In genomic region chr6:134452901-134453300, GRCh38 we compare ENCODE assay signal across 18 cellular contexts.
DNase-seq lines count a peak whose midpoint lies in the region; ATAC-seq, FAIRE-seq and TF ChIP-seq lines count a peak whose summit lies in the region.
"Had no signal": no experiment of that assay in that cellular context is flagged by ENCODE, and none has a peak within 500 bp of the region (broad histone marks: within the 10 kb centered on the region; RNA-seq: fewer than 3 reads in every experiment).

No MANE protein-coding gene starts in this region.

- H3K9ac ChIP-seq in K562 (ENCODE audit: insufficient read depth in 1 of 2, low read depth in 2 of 2, low read length in 2 of 2) (no peak overlapping the region), keratinocyte (ENCODE audit: control insufficient read depth, extremely low read depth, insufficient read depth, low read length) (no peak overlapping the region)
- H3K9ac ChIP-seq: BLaER1 had no signal

- CTCF ChIA-PET in K562 (lab: Yijun Ruan, JAX; ENCODE audit: low intra/inter-chr PET ratio) = no interaction called here

- WGBS in K562 (ENCODE audit: insufficient coverage, low coverage, missing lambda C conversion rate) = 4% methylated on average over 3 of the region's 3 CpGs

- no peaks in the 10 kb centered on the region for H3K79me2 ChIP-seq in K562 (ENCODE audit: control insufficient read depth, insufficient read depth, low read length)
- H3K79me2 ChIP-seq in keratinocyte (ENCODE audit: control insufficient read depth, insufficient read depth, low read length) = no peaks in the 10 kb centered on the region

- TF ChIP-seq CTCF in K562 (IDR thresholded peaks at IDR 0.05 in 2 of 3, conservative IDR thresholded peaks at IDR 0.05 in 1 of 3; ENCODE audit: insufficient read depth in 2 of 3, low read depth in 1 of 3, low read length in 3 of 3) = no peak
- no peak for TF ChIP-seq CTCF in keratinocyte (optimal IDR thresholded peaks at IDR 0.05 in 1 of 3, IDR thresholded peaks at IDR 0.05 in 1 of 3, conservative IDR thresholded peaks at IDR 0.05 in 1 of 3; ENCODE audit: extremely low read depth in 1 of 3, insufficient read depth in 2 of 3, low read length in 3 of 3)

- FAIRE-seq in K562 (lab: Jason Lieb, UNC) (no peak), keratinocyte (lab: Jason Lieb, UNC) (peak; percentile 23)
- FAIRE-seq: GM12892, GM19239, H1 had no signal

- H3K4me3 ChIP-seq in K562 (no peak overlapping the region), keratinocyte (ENCODE audit: control insufficient read depth in 2 of 3, extremely low read depth in 1 of 3, insufficient read depth in 2 of 3, low read depth in 1 of 3, low read length in 3 of 3) (no peak overlapping the region)
- H3K4me3 ChIP-seq: BLaER1, HAP-1 had no signal

- BruUV-seq in K562 (replicated peaks; lab: Mats Ljungman, UMichigan) = no TSS peak

- TF ChIP-seq EP300 in K562 (IDR thresholded peaks at IDR 0.05; ENCODE audit: low read length) = no peak

- no peak for TF ChIP-seq RAD21 in K562 (CRISPR knock-in tag; conservative IDR thresholded peaks at IDR 0.05 in 1 of 2, IDR thresholded peaks at IDR 0.05 in 1 of 2)

- H3K36me3 ChIP-seq in K562 (ENCODE audit: control insufficient read depth, insufficient read depth, low read length) = no peaks in the 10 kb centered on the region
- H3K36me3 ChIP-seq in keratinocyte (ENCODE audit: control insufficient read depth in 2 of 2, extremely low read depth in 1 of 2, insufficient read depth in 2 of 2, low read length in 2 of 2) = no peaks in the 10 kb centered on the region
- H3K36me3 ChIP-seq: BLaER1, HAP-1 had no signal

- H3K9me1 ChIP-seq in K562 (ENCODE audit: control insufficient read depth, insufficient read depth, low read length) = no peaks in the 10 kb centered on the region
- H3K9me1 ChIP-seq in keratinocyte (ENCODE audit: control insufficient read depth, extremely low read depth, insufficient read depth, low read length) = no peaks in the 10 kb centered on the region

- H3K27ac ChIP-seq in K562 (ENCODE audit: extremely low read depth, low read depth, low read length) (no peak overlapping the region), keratinocyte (ENCODE audit: control insufficient read depth, insufficient read depth, low read length) (peak overlapping the region; percentile 43)
- H3K27ac ChIP-seq: BLaER1 had no signal

- peak; percentile 27 for DNase-seq in EL
- peak; percentile 29 for DNase-seq in M059J (ENCODE audit: low read depth)
- DNase-seq in K562 (ENCODE audit: extremely low read depth in 1 of 4, low spot score in 3 of 4) = no peak
- DNase-seq in keratinocyte (ENCODE audit: low read depth, low spot score) = no peak
- no peak for DNase-seq in stimulated activated CD4-positive, alpha-beta T cell treated with anti-CD3 and anti-CD28 coated beads, Interleukin-1b, Interleukin-23, amount 100 ng/mL, for 48 hours
- no peak for DNase-seq in NCI-H2227 treated with DMSO at 0.1 percent for 48 hours (lab: John Stamatoyannopoulos, UW)
- DNase-seq: AML-193; Calu3; CD4-positive, CD25-positive, alpha-beta regulatory T cell; DMS 273 treated with DMSO at 0.1 percent for 48 hours; GDM1; KBM-7 had no signal

- H3K4me1 ChIP-seq in K562 (replicated peaks in 1 of 2; ENCODE audit: control insufficient read depth in 2 of 2, insufficient read depth in 2 of 2, low read length in 2 of 2) = no peaks in the 10 kb centered on the region; a peak in 1 of 5 replicates
- peaks cover 36% of the 10 kb centered on the region for H3K4me1 ChIP-seq in keratinocyte (ENCODE audit: control insufficient read depth, extremely low read depth, insufficient read depth, low read length)
- H3K4me1 ChIP-seq: BLaER1 had no signal

- intact Hi-C loops in K562 (cut with micrococcal nuclease) = loop anchor here (10.0 kb wide), 1 partner anchor 372 kb away; no protein-coding TSS in a partner anchor

- no peaks in the 10 kb centered on the region for H3K27me3 ChIP-seq in K562 (ENCODE audit: control insufficient read depth in 2 of 2, insufficient read depth in 2 of 2, low read length in 2 of 2)
- no peaks in the 10 kb centered on the region for H3K27me3 ChIP-seq in keratinocyte (ENCODE audit: control insufficient read depth, extremely low read depth, insufficient read depth, low read length)
- H3K27me3 ChIP-seq: BLaER1 had no signal

- in situ Hi-C loops in K562 (cut with MboI) = no loop called here

- H4K20me1 ChIP-seq in K562 (replicated peaks; ENCODE audit: control insufficient read depth, insufficient read depth, low read length) (no peaks in the 10 kb centered on the region), keratinocyte (ENCODE audit: control insufficient read depth, extremely low read depth, insufficient read depth, low read length) (no peaks in the 10 kb centered on the region)
- H4K20me1 ChIP-seq: BLaER1 had no signal

- dilution Hi-C loops in keratinocyte (cut with MboI; ENCODE audit: extremely low pct_ligation_motif_present, low sequenced_read_pairs) = no loop called here

- H3K9me3 ChIP-seq in K562 (replicated peaks; ENCODE audit: control insufficient read depth, insufficient read depth, low read depth, low read length) (no peaks in the 10 kb centered on the region), keratinocyte (ENCODE audit: control insufficient read depth, low read depth, low read length) (no peaks in the 10 kb centered on the region)
- H3K9me3 ChIP-seq: HAP-1 had no signal

- POLR2A ChIA-PET in K562 (lab: Yijun Ruan, JAX) = no interaction called here

- no peak overlapping the region for H2AFZ ChIP-seq in K562 (ENCODE audit: low read depth, low read length)
- no peak overlapping the region for H2AFZ ChIP-seq in keratinocyte (ENCODE audit: control insufficient read depth, low read length)

- no peak overlapping the region for H3K4me2 ChIP-seq in K562 (ENCODE audit: insufficient read depth, low read length)
- no peak overlapping the region for H3K4me2 ChIP-seq in keratinocyte (ENCODE audit: control insufficient read depth, extremely low read depth, insufficient read depth, low read depth, low read length)
- H3K4me2 ChIP-seq: BLaER1 had no signal

- no peak for ATAC-seq in K562
- no peak for ATAC-seq in HG02678 (IDR thresholded peaks at IDR 0.05; ENCODE audit: unreplicated experiment)

- no peak for TF ChIP-seq POLR2A in K562 (conservative IDR thresholded peaks at IDR 0.05)

TF ChIP-seq in K562, 482 proteins besides CTCF, POLR2A, EP300 and RAD21:
- TF ChIP-seq, protein P1, sequence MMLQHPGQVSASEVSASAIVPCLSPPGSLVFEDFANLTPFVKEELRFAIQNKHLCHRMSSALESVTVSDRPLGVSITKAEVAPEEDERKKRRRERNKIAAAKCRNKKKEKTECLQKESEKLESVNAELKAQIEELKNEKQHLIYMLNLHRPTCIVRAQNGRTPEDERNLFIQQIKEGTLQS (IDR thresholded peaks at IDR 0.05) = peak; percentile 26; the same call in 1 of the 2 replicates
- TF ChIP-seq, protein P1 (CRISPR knock-in tag; conservative IDR thresholded peaks at IDR 0.05) = no peak
- TF ChIP-seq, protein P2, sequence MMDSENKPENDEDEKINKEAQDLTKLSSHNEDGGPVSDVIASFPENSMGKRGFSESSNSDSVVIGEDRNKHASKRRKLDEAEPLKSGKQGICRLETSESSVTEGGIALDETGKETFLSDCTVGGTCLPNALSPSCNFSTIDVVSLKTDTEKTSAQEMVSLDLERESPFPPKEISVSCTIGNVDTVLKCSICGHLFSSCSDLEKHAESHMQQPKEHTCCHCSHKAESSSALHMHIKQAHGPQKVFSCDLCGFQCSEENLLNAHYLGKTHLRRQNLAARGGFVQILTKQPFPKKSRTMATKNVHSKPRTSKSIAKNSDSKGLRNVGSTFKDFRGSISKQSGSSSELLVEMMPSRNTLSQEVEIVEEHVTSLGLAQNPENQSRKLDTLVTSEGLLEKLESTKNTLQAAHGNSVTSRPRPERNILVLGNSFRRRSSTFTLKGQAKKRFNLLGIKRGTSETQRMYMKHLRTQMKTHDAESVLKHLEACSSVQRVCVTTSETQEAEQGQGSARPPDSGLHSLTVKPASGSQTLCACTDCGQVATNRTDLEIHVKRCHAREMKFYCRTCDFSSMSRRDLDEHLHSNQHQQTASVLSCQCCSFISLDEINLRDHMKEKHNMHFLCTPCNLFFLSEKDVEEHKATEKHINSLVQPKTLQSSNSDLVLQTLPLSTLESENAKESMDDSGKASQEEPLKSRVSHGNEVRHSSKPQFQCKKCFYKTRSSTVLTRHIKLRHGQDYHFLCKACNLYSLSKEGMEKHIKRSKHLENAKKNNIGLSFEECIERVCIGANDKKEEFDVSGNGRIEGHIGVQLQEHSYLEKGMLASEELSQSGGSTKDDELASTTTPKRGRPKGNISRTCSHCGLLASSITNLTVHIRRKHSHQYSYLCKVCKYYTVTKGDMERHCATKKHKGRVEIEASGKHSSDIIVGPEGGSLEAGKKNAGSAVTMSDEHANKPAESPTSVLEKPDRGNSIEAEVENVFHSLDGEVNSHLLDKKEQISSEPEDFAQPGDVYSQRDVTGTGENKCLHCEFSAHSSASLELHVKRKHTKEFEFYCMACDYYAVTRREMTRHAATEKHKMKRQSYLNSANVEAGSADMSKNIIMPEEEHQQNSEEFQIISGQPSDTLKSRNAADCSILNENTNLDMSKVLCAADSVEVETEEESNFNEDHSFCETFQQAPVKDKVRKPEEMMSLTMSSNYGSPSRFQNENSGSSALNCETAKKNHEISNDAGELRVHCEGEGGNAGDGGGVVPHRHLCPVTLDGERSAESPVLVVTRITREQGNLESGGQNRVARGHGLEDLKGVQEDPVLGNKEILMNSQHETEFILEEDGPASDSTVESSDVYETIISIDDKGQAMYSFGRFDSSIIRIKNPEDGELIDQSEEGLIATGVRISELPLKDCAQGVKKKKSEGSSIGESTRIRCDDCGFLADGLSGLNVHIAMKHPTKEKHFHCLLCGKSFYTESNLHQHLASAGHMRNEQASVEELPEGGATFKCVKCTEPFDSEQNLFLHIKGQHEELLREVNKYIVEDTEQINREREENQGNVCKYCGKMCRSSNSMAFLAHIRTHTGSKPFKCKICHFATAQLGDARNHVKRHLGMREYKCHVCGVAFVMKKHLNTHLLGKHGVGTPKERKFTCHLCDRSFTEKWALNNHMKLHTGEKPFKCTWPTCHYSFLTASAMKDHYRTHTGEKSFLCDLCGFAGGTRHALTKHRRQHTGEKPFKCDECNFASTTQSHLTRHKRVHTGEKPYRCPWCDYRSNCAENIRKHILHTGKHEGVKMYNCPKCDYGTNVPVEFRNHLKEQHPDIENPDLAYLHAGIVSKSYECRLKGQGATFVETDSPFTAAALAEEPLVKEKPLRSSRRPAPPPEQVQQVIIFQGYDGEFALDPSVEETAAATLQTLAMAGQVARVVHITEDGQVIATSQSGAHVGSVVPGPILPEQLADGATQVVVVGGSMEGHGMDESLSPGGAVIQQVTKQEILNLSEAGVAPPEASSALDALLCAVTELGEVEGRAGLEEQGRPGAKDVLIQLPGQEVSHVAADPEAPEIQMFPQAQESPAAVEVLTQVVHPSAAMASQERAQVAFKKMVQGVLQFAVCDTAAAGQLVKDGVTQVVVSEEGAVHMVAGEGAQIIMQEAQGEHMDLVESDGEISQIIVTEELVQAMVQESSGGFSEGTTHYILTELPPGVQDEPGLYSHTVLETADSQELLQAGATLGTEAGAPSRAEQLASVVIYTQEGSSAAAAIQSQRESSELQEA (IDR thresholded peaks at IDR 0.05; ENCODE audit: low read depth) = no peak
TF ChIP-seq in K562: peak in this region for 1.

Comparison
In these comparisons a context has a peak if more than half of its experiments do, and no peak if none do; other contexts are left out.
1. DNase-seq: peak in EL (single experiment) and M059J (single experiment); none in K562 (0 of 4), keratinocyte (single experiment), stimulated activated CD4-positive, alpha-beta T cell treated with anti-CD3 and anti-CD28 coated beads, Interleukin-1b, Interleukin-23, amount 100 ng/mL, for 48 hours (single experiment) and NCI-H2227 treated with DMSO at 0.1 percent for 48 hours (single experiment).